Comparison of ENCODE assay signal across 8 cellular contexts in the genomic region with DNA sequence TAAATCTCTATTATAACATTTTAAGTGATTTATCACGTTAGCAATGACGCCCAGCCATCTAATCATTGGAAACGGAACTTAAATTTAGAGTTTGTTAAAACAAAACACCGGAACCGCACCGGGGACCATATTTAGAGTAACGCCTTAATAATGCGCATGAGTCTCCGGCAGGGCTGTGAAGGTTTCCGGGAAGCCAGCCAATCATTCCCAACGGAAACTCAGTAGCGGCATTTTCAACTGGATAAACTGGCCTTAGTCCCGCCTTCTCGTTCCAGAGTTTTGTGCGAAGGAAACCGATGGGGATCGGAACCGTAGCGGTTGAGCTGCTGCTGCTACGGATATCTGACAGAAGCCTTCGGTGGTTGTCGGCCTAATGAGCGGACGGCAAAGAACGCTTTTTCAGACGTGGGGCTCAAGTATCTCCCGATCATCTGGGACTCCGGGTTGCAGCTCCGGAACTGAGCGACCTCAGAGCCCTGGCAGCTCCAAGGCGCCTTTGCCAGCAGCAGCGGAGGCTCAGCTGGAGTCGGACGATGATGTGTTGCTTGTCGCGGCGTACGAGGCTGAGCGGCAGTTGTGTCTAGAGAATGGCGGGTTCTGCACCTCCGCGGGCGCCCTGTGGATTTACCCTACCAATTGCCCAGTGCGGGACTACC. TPM values are rescaled to one million over a fixed set of nuclear protein-coding genes. Genes with fewer than 3 reads are reported as not detected.
DNase-seq lines count a peak whose midpoint lies in the region; ATAC-seq and TF ChIP-seq lines count a peak whose summit lies in the region.

A gene with protein sequence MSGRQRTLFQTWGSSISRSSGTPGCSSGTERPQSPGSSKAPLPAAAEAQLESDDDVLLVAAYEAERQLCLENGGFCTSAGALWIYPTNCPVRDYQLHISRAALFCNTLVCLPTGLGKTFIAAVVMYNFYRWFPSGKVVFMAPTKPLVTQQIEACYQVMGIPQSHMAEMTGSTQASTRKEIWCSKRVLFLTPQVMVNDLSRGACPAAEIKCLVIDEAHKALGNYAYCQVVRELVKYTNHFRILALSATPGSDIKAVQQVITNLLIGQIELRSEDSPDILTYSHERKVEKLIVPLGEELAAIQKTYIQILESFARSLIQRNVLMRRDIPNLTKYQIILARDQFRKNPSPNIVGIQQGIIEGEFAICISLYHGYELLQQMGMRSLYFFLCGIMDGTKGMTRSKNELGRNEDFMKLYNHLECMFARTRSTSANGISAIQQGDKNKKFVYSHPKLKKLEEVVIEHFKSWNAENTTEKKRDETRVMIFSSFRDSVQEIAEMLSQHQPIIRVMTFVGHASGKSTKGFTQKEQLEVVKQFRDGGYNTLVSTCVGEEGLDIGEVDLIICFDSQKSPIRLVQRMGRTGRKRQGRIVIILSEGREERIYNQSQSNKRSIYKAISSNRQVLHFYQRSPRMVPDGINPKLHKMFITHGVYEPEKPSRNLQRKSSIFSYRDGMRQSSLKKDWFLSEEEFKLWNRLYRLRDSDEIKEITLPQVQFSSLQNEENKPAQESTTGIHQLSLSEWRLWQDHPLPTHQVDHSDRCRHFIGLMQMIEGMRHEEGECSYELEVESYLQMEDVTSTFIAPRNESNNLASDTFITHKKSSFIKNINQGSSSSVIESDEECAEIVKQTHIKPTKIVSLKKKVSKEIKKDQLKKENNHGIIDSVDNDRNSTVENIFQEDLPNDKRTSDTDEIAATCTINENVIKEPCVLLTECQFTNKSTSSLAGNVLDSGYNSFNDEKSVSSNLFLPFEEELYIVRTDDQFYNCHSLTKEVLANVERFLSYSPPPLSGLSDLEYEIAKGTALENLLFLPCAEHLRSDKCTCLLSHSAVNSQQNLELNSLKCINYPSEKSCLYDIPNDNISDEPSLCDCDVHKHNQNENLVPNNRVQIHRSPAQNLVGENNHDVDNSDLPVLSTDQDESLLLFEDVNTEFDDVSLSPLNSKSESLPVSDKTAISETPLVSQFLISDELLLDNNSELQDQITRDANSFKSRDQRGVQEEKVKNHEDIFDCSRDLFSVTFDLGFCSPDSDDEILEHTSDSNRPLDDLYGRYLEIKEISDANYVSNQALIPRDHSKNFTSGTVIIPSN (N-terminal part only) (plus strand): TSS at position 272 of the 656 bp plus-strand sequence. CDS start 102 bp downstream, at position 374.

- no peaks in the 10 kb centered on the region for H3K9me3 ChIP-seq in heart right ventricle

- intact Hi-C loops in T-helper 1 cell treated with Interleukin-12 subunit alpha and Interleukin-12 subunit beta and Interleukin-4 antibody, amounts not matched to agents 30 ng/mL and 1 ng/mL, for 36 hours (cut with micrococcal nuclease) = loop anchor here (1.0 to 2.0 kb wide), 2 partner anchors 87 to 223 kb away; no protein-coding TSS in a partner anchor
- intact Hi-C loops in heart right ventricle (cut with DNase I) (loop anchor here in 8 of 10 donors (1.0 to 10.0 kb wide), 13 partner anchors 51 to 231 kb away; a partner anchor contains a TSS), posterior vena cava (cut with DNase I) (loop anchor here in 1 of 2 donors (10.0 kb wide), 2 partner anchors 51 to 171 kb away; a partner anchor contains a TSS)

- no peaks in the 10 kb centered on the region for H3K36me3 ChIP-seq in heart right ventricle

- peak within 1 kb of the TSS; percentile 72 for H3K4me3 ChIP-seq in GM12875 (ENCODE audit: low read depth, low read length)
- peak within 1 kb of the TSS; percentile 48 to 85 (median 71) for H3K4me3 ChIP-seq in heart right ventricle

- peak; percentile 88 for DNase-seq in NCI-H146 treated with DMSO at 0.1 percent for 48 hours (lab: John Stamatoyannopoulos, UW; ENCODE audit: unreplicated experiment)
- peak; percentile 97 for DNase-seq in amniotic stem cell (lab: John Stamatoyannopoulos, UW)
- DNase-seq in heart right ventricle = peak; percentile 72 to 97
- DNase-seq in posterior vena cava (ENCODE audit: low spot score) = peak; percentile 95
- peak; percentile 96 for DNase-seq in ureter (ENCODE audit: low spot score)

- H3K4me1 ChIP-seq in heart right ventricle = peaks cover 0 to 51% (median 34%) of the 10 kb centered on the region in 9 donors

- ATAC-seq in HG02840 (IDR thresholded peaks at IDR 0.05; ENCODE audit: low FRiP score, unreplicated experiment) (peak; percentile 49), heart right ventricle (peak; percentile 72 to 88 (median 80))

- TF ChIP-seq CTCF in GM12875 (IDR thresholded peaks at IDR 0.05; ENCODE audit: borderline replicate concordance, insufficient read depth, low read depth, low read length) = no peak
- no peak for TF ChIP-seq CTCF in heart right ventricle (IDR thresholded peaks at IDR 0.05)

- WGBS in heart right ventricle, 2 donors = 0% methylated on average over 44 of the region's 44 CpGs

- peak within 1 kb of the TSS; percentile 28 to 94 (median 92) for H3K27ac ChIP-seq in heart right ventricle

- H3K27me3 ChIP-seq in heart right ventricle = no peaks in the 10 kb centered on the region

RNA-seq across cellular contexts. Expression of the gene that starts here (rescaled TPM):
- total RNA-seq in T-helper 1 cell treated with Interleukin-12 subunit alpha and Interleukin-12 subunit beta and Interleukin-4 antibody, amounts not matched to agents 30 ng/mL and 1 ng/mL, for 36 hours = 13.1 and 15.4 TPM in 2 replicates
- total RNA-seq in heart right ventricle (1 to 10 TPM; 2.5 to 4.7 (median 3.7) TPM), posterior vena cava (1 to 10 TPM; 5.1 to 6.3 TPM), ureter (9.9 TPM)
- 1 to 10 TPM in 1 of 2 donors, under 1 TPM in 1; 0.96 to 6.2 TPM for polyA plus RNA-seq in heart right ventricle

Comparison
In these comparisons a context has a peak if more than half of its experiments do, and no peak if none do; other contexts are left out.
1. Peak in every context shown above with its lines: DNase-seq, ATAC-seq, H3K4me3 ChIP-seq and H3K27ac ChIP-seq.